1 cellular context compared by ENCODE assay signal in genomic region chr2:47226124-47227040, GRCh38.
TF ChIP-seq lines count a peak whose summit lies in the region.

No MANE protein-coding gene starts in this region.

TF ChIP-seq in SK-N-SH, 30 proteins besides CTCF, POLR2A, EP300 and RAD21 (continued from another document):
- TF ChIP-seq RCOR1 (IDR thresholded peaks at IDR 0.05; ENCODE audit: low read length) (no peak), GATA2 (CRISPR knock-in tag; IDR thresholded peaks at IDR 0.05) (no peak), TEAD4 (IDR thresholded peaks at IDR 0.05; ENCODE audit: borderline replicate concordance, insufficient read depth) (no peak), RXRA (IDR thresholded peaks at IDR 0.05; ENCODE audit: borderline replicate concordance, low read depth) (no peak), NFIC (IDR thresholded peaks at IDR 0.05; ENCODE audit: borderline replicate concordance) (no peak)
